In genomic region chr1:182146286-182146685, GRCh38 we compare ENCODE assay signal across 16 cellular contexts.
A peak's percentile ranks its signal among the peaks of the same experiment; 100 is the strongest.
DNase-seq lines count a peak whose midpoint lies in the region; ATAC-seq, FAIRE-seq and TF ChIP-seq lines count a peak whose summit lies in the region.
"Had no signal": no experiment of that assay in that cellular context is flagged by ENCODE, and none has a peak within 500 bp of the region (broad histone marks: within the 10 kb centered on the region; RNA-seq: fewer than 3 reads in every experiment).

No MANE protein-coding gene starts in this region.

- no peaks in the 10 kb centered on the region for H3K9me3 ChIP-seq in GM12878 (replicated peaks; ENCODE audit: control insufficient read depth, insufficient read depth, low read length)
- H3K9me3 ChIP-seq in liver (ENCODE audit: control insufficient read depth in 4 of 4, low read length in 3 of 4), result no peaks in the 10 kb centered on the region
- no peaks in the 10 kb centered on the region for H3K9me3 ChIP-seq in thymus (ENCODE audit: control insufficient read depth)
- H3K9me3 ChIP-seq: BLaER1 had no signal

- H3K27me3 ChIP-seq in HL-60 (ENCODE audit: insufficient read depth, poor library complexity, severe bottlenecking), result no peaks in the 10 kb centered on the region
- no peaks in the 10 kb centered on the region for H3K27me3 ChIP-seq in GM12878 (replicated peaks in 1 of 2; ENCODE audit: control insufficient read depth in 2 of 2, insufficient read depth in 2 of 2, low read length in 1 of 2)
- no peaks in the 10 kb centered on the region for H3K27me3 ChIP-seq in liver (ENCODE audit: control insufficient read depth in 4 of 4, insufficient read depth in 4 of 4, low read length in 3 of 4)
- H3K27me3 ChIP-seq in thymus (ENCODE audit: control insufficient read depth, insufficient read depth), result no peaks in the 10 kb centered on the region
- H3K27me3 ChIP-seq: BLaER1 had no signal

- in situ Hi-C loops in GM12878 (cut with MboI), result loop anchor here (10.0 kb wide), 1 partner anchor 639 kb away; the partner anchor contains the start of gene NPL

- SMC1A ChIA-PET in GM12878 (lab: Charles Lee; ENCODE audit: uncharacterized antibody, unreplicated experiment), result interaction anchor here (0.7 to 10.0 kb wide), 13 partner anchors 10 to 639 kb away, joined by 3 to 303 read pairs (median 5); partner anchors contain the start of genes GLUL and TEDDM1

- FAIRE-seq in GM12878 (lab: Jason Lieb, UNC), result no peak

- TF ChIP-seq RAD21 in GM12878 (IDR thresholded peaks at IDR 0.05; ENCODE audit: insufficient read depth, low read depth, low read length), result no peak
- peak in 1 of 2 donors; percentile 16 for TF ChIP-seq RAD21 in liver (IDR thresholded peaks at IDR 0.05)

- TF ChIP-seq CTCF in HL-60 (IDR thresholded peaks at IDR 0.05; ENCODE audit: insufficient read depth, low read length), result no peak
- no peak for TF ChIP-seq CTCF in GM12878 (IDR thresholded peaks at IDR 0.05 in 2 of 3, conservative IDR thresholded peaks at IDR 0.05 in 1 of 3; ENCODE audit: control insufficient read depth in 2 of 3, extremely low read depth in 1 of 3, insufficient read depth in 1 of 3, low read depth in 3 of 3, low read length in 3 of 3)
- TF ChIP-seq CTCF in liver (IDR thresholded peaks at IDR 0.05; ENCODE audit: low read depth, low read length, missing input control), result no peak

- no peak for TF ChIP-seq POLR2A in GM12878 (IDR thresholded peaks at IDR 0.05; ENCODE audit: low read depth, low read length)

- no peaks in the 10 kb centered on the region for H3K36me3 ChIP-seq in GM12878 (ENCODE audit: control insufficient read depth in 2 of 2, insufficient read depth in 2 of 2, low read length in 1 of 2)
- H3K36me3 ChIP-seq in liver (ENCODE audit: control insufficient read depth in 4 of 4, insufficient read depth in 3 of 4, low read depth in 1 of 4, low read length in 3 of 4), result no peaks in the 10 kb centered on the region
- H3K36me3 ChIP-seq in thymus (ENCODE audit: control insufficient read depth, insufficient read depth), result no peaks in the 10 kb centered on the region
- H3K36me3 ChIP-seq: BLaER1 had no signal

- intact Hi-C loops in GM12878 (cut with micrococcal nuclease; ENCODE audit: unreplicated experiment), result no loop called here

- H2AFZ ChIP-seq in GM12878 (ENCODE audit: control insufficient read depth, low read depth, low read length), result no peak overlapping the region; the same call in 1 of the 2 replicates

- DNase-seq in HL-60 (ENCODE audit: low read depth in 1 of 2, low spot score in 1 of 2) (no peak), GM12878 (ENCODE audit: low read depth, low spot score) (no peak), NCI-H1092 treated with DMSO at 0.1 percent for 48 hours (lab: John Stamatoyannopoulos, UW) (no peak), HCEC 1CT (no peak), iPS-NIHi11 (ENCODE audit: low spot score) (no peak), NOMO-1 treated with dmso at 0.1 percent for 144 hours (lab: John Stamatoyannopoulos, UW; ENCODE audit: unreplicated experiment) (no peak)
- DNase-seq: activated naive CD8-positive, alpha-beta T cell treated with anti-CD3 and anti-CD28 coated beads, Interleukin-2, amount 50 U/mL, for 24 hours; H9; KG1; mesendoderm; NCI-H1930; stimulated activated CD4-positive, alpha-beta T cell treated with anti-CD3 and anti-CD28 coated beads, Interleukin-1b, Interleukin-23, amount 100 ng/mL, for 48 hours had no signal

- no peak overlapping the region for H3K4me3 ChIP-seq in HL-60 (replicated peaks; ENCODE audit: insufficient read depth, low read length)
- H3K4me3 ChIP-seq in GM12878, result no peak overlapping the region
- H3K4me3 ChIP-seq in liver (ENCODE audit: low read depth in 1 of 3, low read length in 3 of 3), result no peak overlapping the region
- H3K4me3 ChIP-seq in thymus (ENCODE audit: low read length), result no peak overlapping the region
- H3K4me3 ChIP-seq: BLaER1 had no signal

- CTCF ChIA-PET in GM12878 (lab: Yijun Ruan, JAX), result interaction anchor here (0.6 to 14.5 kb wide), 17 partner anchors 10 to 760 kb away, joined by 3 to 418 read pairs (median 5); partner anchors contain the start of genes GLUL and TEDDM1

- H3K79me2 ChIP-seq in GM12878 (ENCODE audit: control insufficient read depth, insufficient read depth, low read length), result no peaks in the 10 kb centered on the region

- BruUV-seq in GM12878 (replicated peaks; lab: Mats Ljungman, UMichigan), result no TSS peak

- H3K9ac ChIP-seq in GM12878 (ENCODE audit: control insufficient read depth, insufficient read depth, low read length) (no peak overlapping the region), liver (ENCODE audit: low read depth in 1 of 2, low read length in 2 of 2) (no peak overlapping the region)
- H3K9ac ChIP-seq: BLaER1 had no signal

- TF ChIP-seq EP300 in GM12878 (IDR thresholded peaks at IDR 0.05; ENCODE audit: borderline replicate concordance in 1 of 2, control insufficient read depth in 1 of 2, low read depth in 2 of 2, low read length in 2 of 2), result no peak

- H3K27ac ChIP-seq in HL-60 (replicated peaks) (peak overlapping the region; percentile 90), GM12878 (ENCODE audit: control insufficient read depth, insufficient read depth) (no peak overlapping the region), liver (ENCODE audit: low read depth in 1 of 2, low read length in 2 of 2) (no peak overlapping the region), thymus (ENCODE audit: low read depth) (peak overlapping the region; percentile 21)
- H3K27ac ChIP-seq: BLaER1 had no signal

- RAD21 ChIA-PET in GM12878 (lab: Charles Lee; ENCODE audit: unreplicated experiment), result interaction anchor here (0.7 to 11.1 kb wide), 8 partner anchors 49 to 638 kb away, joined by 3 to 282 read pairs (median 3); partner anchors contain the start of gene GLUL

- H4K20me1 ChIP-seq in GM12878 (ENCODE audit: control insufficient read depth, insufficient read depth), result no peaks in the 10 kb centered on the region
- H4K20me1 ChIP-seq: BLaER1 had no signal

- WGBS in GM12878 (ENCODE audit: insufficient coverage, insufficient replicate concordance, low lambda C conversion rate, missing lambda C conversion rate), result 47% methylated on average over 5 of the region's 5 CpGs
- WGBS in liver, result 45% methylated on average over 5 of the region's 5 CpGs
- WGBS in thymus, result 81% methylated on average over 5 of the region's 5 CpGs

- POLR2A ChIA-PET in GM12878 (lab: Charles Lee), result interaction anchor here (1.7 kb wide), 1 partner anchor 51 kb away, joined by 4 read pairs; no protein-coding TSS in a partner anchor

- H3K4me1 ChIP-seq in GM12878 (ENCODE audit: control insufficient read depth, insufficient read depth, low read length) (peaks cover 9% of the 10 kb centered on the region), liver (ENCODE audit: control insufficient read depth in 4 of 4, insufficient read depth in 4 of 4, low read length in 3 of 4) (peaks cover 0 to 16% (median 10%) of the 10 kb centered on the region in 4 donors), thymus (ENCODE audit: control insufficient read depth, insufficient read depth, low read length) (peaks cover 20% of the 10 kb centered on the region)

- peak; percentile 37 for ATAC-seq in GM12878
- ATAC-seq: activated CD4-positive, CD25-positive, alpha-beta regulatory T cell treated with anti-CD3 and anti-CD28 coated beads, Interleukin-2, amount 50 U/mL, for 24 hours; activated naive CD8-positive, alpha-beta T cell treated with anti-CD3 and anti-CD28 coated beads, Interleukin-2, amount 50 U/mL, for 24 hours had no signal

- H3K4me2 ChIP-seq in GM12878 (ENCODE audit: control insufficient read depth, insufficient read depth), result no peak overlapping the region
- H3K4me2 ChIP-seq: BLaER1 had no signal

TF ChIP-seq in GM12878, 131 proteins besides CTCF, POLR2A, EP300 and RAD21:
- TF ChIP-seq NR2C1 (IDR thresholded peaks at IDR 0.05) (no peak), BCL11A (IDR thresholded peaks at IDR 0.05; ENCODE audit: low read depth, low read length) (no peak), PAX5 (IDR thresholded peaks at IDR 0.05; ENCODE audit: borderline replicate concordance, low read depth, low read length) (no peak), CBFB (IDR thresholded peaks at IDR 0.05; ENCODE audit: low read depth) (no peak)

TF ChIP-seq in liver, 16 proteins besides CTCF, POLR2A, EP300 and RAD21:
- peak; percentile 15 for TF ChIP-seq SP1 (IDR thresholded peaks at IDR 0.05)
- peak; percentile 67 for TF ChIP-seq FOXA2 (IDR thresholded peaks at IDR 0.05)
- no peak for TF ChIP-seq JUND (IDR thresholded peaks at IDR 0.05)
- TF ChIP-seq RXRA (IDR thresholded peaks at IDR 0.05), result peak in 1 of 2 donors; percentile 42
- peak in 1 of 2 donors; percentile 41 for TF ChIP-seq HNF4A (conservative IDR thresholded peaks at IDR 0.05)

Comparison
In these comparisons a context has a peak if more than half of its experiments do, and no peak if none do; other contexts are left out.
1. H3K27ac ChIP-seq: peak in HL-60 (single experiment) and thymus (single experiment); none in GM12878 (single experiment) and liver (0 of 2).